Comparison of ENCODE assay signal across 17 cellular contexts in genomic region chr10:33537066-33537465, GRCh38.
A peak's percentile ranks its signal among the peaks of the same experiment; 100 is the strongest.
DNase-seq lines count a peak whose midpoint lies in the region; ATAC-seq and TF ChIP-seq lines count a peak whose summit lies in the region.
"Had no signal": no experiment of that assay in that cellular context is flagged by ENCODE, and none has a peak within 500 bp of the region (broad histone marks: within the 10 kb centered on the region; RNA-seq: fewer than 3 reads in every experiment).

No MANE protein-coding gene starts in this region.

- no peaks in the 10 kb centered on the region for H3K4me1 Mint-ChIP-seq in naive thymus-derived CD8-positive, alpha-beta T cell

- no peak overlapping the region for H2AK5ac ChIP-seq in mesendoderm (ENCODE audit: low read length)

- H3K4ac ChIP-seq in mesendoderm (ENCODE audit: low read depth, low read length) = no peak overlapping the region

- no peaks in the 10 kb centered on the region for H3K79me1 ChIP-seq in mesendoderm (ENCODE audit: low read length)

- H2BK5ac ChIP-seq in mesendoderm (ENCODE audit: low read length) = no peak overlapping the region

- peaks cover 0 to 8% (median 0%) of the 10 kb centered on the region in 3 donors for H3K36me3 Mint-ChIP-seq in naive thymus-derived CD8-positive, alpha-beta T cell
- H3K36me3 Mint-ChIP-seq: CD8-positive, alpha-beta T cell had no signal

- H3K4me3 ChIP-seq in astrocyte of the spinal cord (ENCODE audit: low read depth, low read length) (no peak overlapping the region), foreskin fibroblast (ENCODE audit: low read depth in 1 of 2, low read length in 2 of 2) (no peak overlapping the region), mesendoderm (ENCODE audit: low read length) (no peak overlapping the region)
- H3K4me3 ChIP-seq: SK-N-MC had no signal

- H3K79me2 ChIP-seq in mesendoderm (ENCODE audit: control insufficient read depth, insufficient read depth, low read length) = no peaks in the 10 kb centered on the region

- H2BK120ac ChIP-seq in mesendoderm (ENCODE audit: low read depth, low read length) = no peak overlapping the region

- no peak overlapping the region for H4K8ac ChIP-seq in mesendoderm (ENCODE audit: low read depth, low read length)

- H3K9me3 Mint-ChIP-seq in naive thymus-derived CD8-positive, alpha-beta T cell = peaks cover 0 to 8% (median 0%) of the 10 kb centered on the region in 9 donors

- ATAC-seq in sciatic nerve = no peak
- ATAC-seq in naive thymus-derived CD8-positive, alpha-beta T cell = no peak
- ATAC-seq: CD8-positive, alpha-beta T cell; PC-3 had no signal

- no peak overlapping the region for H2BK15ac ChIP-seq in mesendoderm (replicated peaks; ENCODE audit: low read depth)

- peak; percentile 24 for DNase-seq in HCEC 1CT
- peak; percentile 29 for DNase-seq in astrocyte of the spinal cord (ENCODE audit: low read depth, low spot score)
- DNase-seq in foreskin fibroblast = peak; percentile 18 to 54
- no peak for DNase-seq in mesendoderm
- no peak for DNase-seq in NOMO-1 treated with dmso at 0.1 percent for 144 hours (lab: John Stamatoyannopoulos, UW; ENCODE audit: unreplicated experiment)
- no peak for DNase-seq in sciatic nerve (ENCODE audit: low spot score)
- DNase-seq in naive thymus-derived CD8-positive, alpha-beta T cell = no peak
- DNase-seq: CD8-positive, alpha-beta T cell; DND-41; H9; KBM-7; NCI-H1048; NCI-H1694; NCI-H69; NK-92 treated with Interleukin-12 subunit alpha and Interleukin-12 subunit beta, amount 100 ng/mL, for 24 hours; PC-3 had no signal

- H3K9ac ChIP-seq in mesendoderm (ENCODE audit: low read length) = no peak overlapping the region

- H3K27ac ChIP-seq in mesendoderm (ENCODE audit: low read depth, low read length) = no peak overlapping the region
- H3K27ac ChIP-seq: SK-N-MC had no signal

- peaks cover 14 to 59% (median 21%) of the 10 kb centered on the region in 5 donors for H3K27me3 Mint-ChIP-seq in naive thymus-derived CD8-positive, alpha-beta T cell

- H3K4me3 Mint-ChIP-seq in naive thymus-derived CD8-positive, alpha-beta T cell = no peak overlapping the region
- H3K4me3 Mint-ChIP-seq: CD8-positive, alpha-beta T cell; H9 had no signal

- intact Hi-C loops in sciatic nerve (cut with DNase I) = no loop called here

- in situ Hi-C loops in astrocyte of the spinal cord (cut with HindIII; ENCODE audit: low sequenced_read_pairs) = no loop called here

- no CpG with 5 or more reads among the region's 1 CpG for WGBS in mesendoderm (ENCODE audit: extremely low coverage, insufficient coverage, low lambda C conversion rate)

- no peaks in the 10 kb centered on the region for H3K4me1 ChIP-seq in mesendoderm (ENCODE audit: control insufficient read depth, low read depth, low read length)

- H3K56ac ChIP-seq in mesendoderm (ENCODE audit: low read length) = no peak overlapping the region

- no peaks in the 10 kb centered on the region for H3K27me3 ChIP-seq in mesendoderm (ENCODE audit: insufficient read depth, low read length, poor library complexity)

- H3K36me3 ChIP-seq in mesendoderm (ENCODE audit: control insufficient read depth, insufficient read depth, low read length) = no peaks in the 10 kb centered on the region

- H4K5ac ChIP-seq in mesendoderm (ENCODE audit: low read length) = no peak overlapping the region

- TF ChIP-seq CTCF in astrocyte of the spinal cord (IDR thresholded peaks at IDR 0.05; ENCODE audit: low read depth, low read length) = no peak
- TF ChIP-seq CTCF in foreskin fibroblast (IDR thresholded peaks at IDR 0.05; ENCODE audit: low read depth, low read length) = no peak

- POLR2A ChIA-PET in naive thymus-derived CD8-positive, alpha-beta T cell (lab: Charles Lee) = no interaction called here

- no peak overlapping the region for H3K27ac Mint-ChIP-seq in naive thymus-derived CD8-positive, alpha-beta T cell
- H3K27ac Mint-ChIP-seq: CD8-positive, alpha-beta T cell; H9 had no signal

- no peak overlapping the region for H3K4me2 ChIP-seq in mesendoderm (ENCODE audit: low read length)

- H3K18ac ChIP-seq in mesendoderm (ENCODE audit: low read length) = no peak overlapping the region

- no peak overlapping the region for H3K23ac ChIP-seq in mesendoderm (ENCODE audit: low read length)

Comparison
In these comparisons a context has a peak if more than half of its experiments do, and no peak if none do; other contexts are left out.
1. DNase-seq: peak in HCEC 1CT (single experiment), astrocyte of the spinal cord (single experiment) and foreskin fibroblast (2 of 2); none in mesendoderm (single experiment), NOMO-1 treated with dmso at 0.1 percent for 144 hours (single experiment), sciatic nerve (single experiment) and naive thymus-derived CD8-positive, alpha-beta T cell (0 of 10).